21 cellular contexts compared by ENCODE assay signal in genomic region chr5:9726931-9727330, GRCh38.
"Had no signal": no experiment of that assay in that cellular context is flagged by ENCODE, and none has a peak within 500 bp of the region (broad histone marks: within the 10 kb centered on the region; RNA-seq: fewer than 3 reads in every experiment).

No MANE protein-coding gene starts in this region.

- H3K4me1 Mint-ChIP-seq: IgD-negative memory B cell had no signal

- H3K36me3 Mint-ChIP-seq: IgD-negative memory B cell had no signal

- FAIRE-seq: K562 had no signal

- H3K4me3 Mint-ChIP-seq: IgD-negative memory B cell had no signal

- H3K27me3 Mint-ChIP-seq: IgD-negative memory B cell had no signal

- H3K9me3 ChIP-seq: SK-N-SH had no signal

- H3K9ac ChIP-seq: KMS-11, SK-N-SH had no signal

- ATAC-seq: K562, Panc1 had no signal

- H3K27ac ChIP-seq: KMS-11, RWPE1 had no signal

- H3K4me2 ChIP-seq: KMS-11, SK-N-SH had no signal

- H3K4me3 ChIP-seq: K562 had no signal

- DNase-seq: Kasumi-1, MM.1S, NCI-H1092 treated with DMSO at 0.1 percent for 48 hours, NCI-H1436, NCI-H187, NCI-H2029, NCI-H2081 treated with DMSO at 0.1 percent for 48 hours, NCI-H2171, NCI-H226, NCI-H446, NCI-H510A, NCI-H524 treated with DMSO at 0.1 percent for 48 hours, NCI-H69, NCI-H774, SHP77, SK-N-SH had no signal

- H3K9me2 ChIP-seq: SK-N-SH had no signal
